Comparison of ENCODE assay signal across 15 cellular contexts in genomic region chr17:8621585-8621984, GRCh38. TPM values are rescaled to one million over a fixed set of nuclear protein-coding genes. Genes with fewer than 3 reads are reported as not detected.
DNase-seq lines count a peak whose midpoint lies in the region; TF ChIP-seq lines count a peak whose summit lies in the region.
"Had no signal": no experiment of that assay in that cellular context is flagged by ENCODE, and none has a peak within 500 bp of the region (broad histone marks: within the 10 kb centered on the region; RNA-seq: fewer than 3 reads in every experiment).

No MANE protein-coding gene starts in this region.

- CTCF ChIA-PET in Caco-2 (lab: Charles Lee), result interaction anchor here (0.5 kb wide), 1 partner anchor 172 kb away, joined by 3 read pairs; no protein-coding TSS in a partner anchor

- peak overlapping the region; percentile 14 for H3K4me3 Mint-ChIP-seq in stimulated activated naive CD8-positive, alpha-beta T cell treated with anti-CD3 and anti-CD28 coated beads, Interleukin-15, Interleukin-2, amounts not matched to agents 100 ng/mL and 50 ng/mL, for 24 hours
- no peak overlapping the region for H3K4me3 Mint-ChIP-seq in Caco-2 (ENCODE audit: unreplicated experiment)

- no peaks in the 10 kb centered on the region for H3K36me3 ChIP-seq in Caco-2 (ENCODE audit: control insufficient read depth, insufficient read depth, low read length)
- H3K36me3 ChIP-seq: thyroid gland had no signal

- no peak overlapping the region for H3K4me3 ChIP-seq in Caco-2 (ENCODE audit: low read depth, low read length)
- H3K4me3 ChIP-seq: lung, thyroid gland had no signal

- H3K27me3 ChIP-seq in Caco-2 (replicated peaks; ENCODE audit: control insufficient read depth, insufficient read depth, low read length), result no peaks in the 10 kb centered on the region
- H3K27me3 ChIP-seq: heart left ventricle, thyroid gland had no signal

- peaks cover 66% of the 10 kb centered on the region for H3K27me3 Mint-ChIP-seq in stimulated activated naive CD8-positive, alpha-beta T cell treated with anti-CD3 and anti-CD28 coated beads, Interleukin-15, Interleukin-2, amounts not matched to agents 100 ng/mL and 50 ng/mL, for 24 hours
- H3K27me3 Mint-ChIP-seq in Caco-2 (ENCODE audit: insufficient read depth, unreplicated experiment), result no peaks in the 10 kb centered on the region

- DNase-seq in activated T-cell treated with anti-CD3 and anti-CD28 coated beads, Interleukin-2, amount 50 U/mL, for 48 hours, result peak; percentile 19 to 22
- no peak for DNase-seq in activated T-cell treated with anti-CD3 and anti-CD28 coated beads for 4 hours
- peak; percentile 87 for DNase-seq in SK-MEL-5 (ENCODE audit: low read depth, low spot score)
- peak; percentile 77 for DNase-seq in foreskin melanocyte
- DNase-seq in GOT3 (lab: John Stamatoyannopoulos, UW), result no peak
- DNase-seq in Caco-2, result no peak
- DNase-seq in NCI-H748 (lab: John Stamatoyannopoulos, UW; ENCODE audit: unreplicated experiment), result no peak
- DNase-seq: activated CD4-positive, alpha-beta T cell treated with anti-CD3 and anti-CD28 coated beads, Interleukin-2, amount 50 U/mL, for 1 hour; activated naive CD4-positive, alpha-beta T cell treated with Interleukin-2 at 50 U/mL for 16 hours; effector CD4-positive, alpha-beta T cell; heart left ventricle; NCI-H1436; thyroid gland had no signal

- H3K4me1 ChIP-seq in Caco-2, result peaks cover 5% of the 10 kb centered on the region; the same call in 1 of the 2 replicates
- H3K4me1 ChIP-seq: thyroid gland had no signal

- H3K9me3 Mint-ChIP-seq in stimulated activated naive CD8-positive, alpha-beta T cell treated with anti-CD3 and anti-CD28 coated beads, Interleukin-15, Interleukin-2, amounts not matched to agents 100 ng/mL and 50 ng/mL, for 24 hours, result no peaks in the 10 kb centered on the region
- H3K9me3 Mint-ChIP-seq in Caco-2 (ENCODE audit: unreplicated experiment), result no peaks in the 10 kb centered on the region

- intact Hi-C loops in Caco-2 (cut with micrococcal nuclease; ENCODE audit: unreplicated experiment), result no loop called here

- H3K9me3 ChIP-seq in Caco-2, result no peaks in the 10 kb centered on the region
- H3K9me3 ChIP-seq: thyroid gland had no signal

- BruUV-seq in Caco-2 (replicated peaks; lab: Mats Ljungman, UMichigan), result no TSS peak

- no peak for TF ChIP-seq CTCF in Caco-2 (IDR thresholded peaks at IDR 0.05; ENCODE audit: insufficient read depth in 1 of 2, low read depth in 1 of 2, low read length in 1 of 2, severe bottlenecking in 1 of 2, unreplicated experiment in 1 of 2)

- POLR2A ChIA-PET in Caco-2 (lab: Charles Lee), result no interaction called here

- peaks cover 17% of the 10 kb centered on the region for H3K4me1 Mint-ChIP-seq in stimulated activated naive CD8-positive, alpha-beta T cell treated with anti-CD3 and anti-CD28 coated beads, Interleukin-15, Interleukin-2, amounts not matched to agents 100 ng/mL and 50 ng/mL, for 24 hours (ENCODE audit: low read depth)
- peaks cover 22% of the 10 kb centered on the region for H3K4me1 Mint-ChIP-seq in Caco-2 (ENCODE audit: low read depth, unreplicated experiment)

- H3K27ac Mint-ChIP-seq in stimulated activated naive CD8-positive, alpha-beta T cell treated with anti-CD3 and anti-CD28 coated beads, Interleukin-15, Interleukin-2, amounts not matched to agents 100 ng/mL and 50 ng/mL, for 24 hours, result peak overlapping the region; percentile 18
- no peak overlapping the region for H3K27ac Mint-ChIP-seq in Caco-2 (ENCODE audit: unreplicated experiment)

- no peaks in the 10 kb centered on the region for H3K36me3 Mint-ChIP-seq in stimulated activated naive CD8-positive, alpha-beta T cell treated with anti-CD3 and anti-CD28 coated beads, Interleukin-15, Interleukin-2, amounts not matched to agents 100 ng/mL and 50 ng/mL, for 24 hours (ENCODE audit: low read depth)
- peaks cover 37% of the 10 kb centered on the region for H3K36me3 Mint-ChIP-seq in Caco-2 (ENCODE audit: insufficient read depth, unreplicated experiment)

- in situ Hi-C loops in SK-MEL-5 (cut with HindIII; ENCODE audit: low pct_unique_long_range_greater_than_20kb, low sequenced_read_pairs), result no loop called here

RNA-seq across cellular contexts. Expression of gene MYH10, which starts 8.9 kb away (rescaled TPM):
- 71.6 and 73.4 TPM in 2 replicates for total RNA-seq in SK-MEL-5 (2014; rRNA removed; shearing (Covaris generic))
- polyA plus RNA-seq in SK-MEL-5 (2015; cell fraction: cytosol; rRNA removed), result 86.5 and 123 TPM in 2 replicates
- 64.9 and 98.8 TPM in 2 replicates for polyA plus RNA-seq in SK-MEL-5 (2015; cell fraction: nucleus; rRNA removed)
- total RNA-seq in Caco-2 (2022), result 64.3 and 74.0 TPM in 2 replicates

Comparison
In these comparisons a context has a peak if more than half of its experiments do, and no peak if none do; other contexts are left out.
1. DNase-seq: peak in activated T-cell treated with anti-CD3 and anti-CD28 coated beads, Interleukin-2, amount 50 U/mL, for 48 hours (2 of 2), SK-MEL-5 (single experiment) and foreskin melanocyte (single experiment); none in activated T-cell treated with anti-CD3 and anti-CD28 coated beads for 4 hours (single experiment), GOT3 (single experiment), Caco-2 (0 of 2) and NCI-H748 (single experiment).